In genomic region chr11:32729976-32730375, GRCh38 we compare ENCODE assay signal across 32 cellular contexts.
"Had no signal": no experiment of that assay in that cellular context is flagged by ENCODE, and none has a peak within 500 bp of the region (broad histone marks: within the 10 kb centered on the region; RNA-seq: fewer than 3 reads in every experiment).

No MANE protein-coding gene starts in this region.

- H3K36me3 ChIP-seq: WERI-Rb-1 had no signal

- H3K27ac ChIP-seq: PC-9, RWPE1, WERI-Rb-1 had no signal

- DNase-seq: activated CD4-positive, alpha-beta T cell treated with anti-CD3 and anti-CD28 coated beads for 1 hour; activated CD4-positive, alpha-beta T cell treated with anti-CD3 and anti-CD28 coated beads for 48 hours; activated CD4-positive, CD25-positive, alpha-beta regulatory T cell; activated CD8-positive, alpha-beta T cell treated with anti-CD3 and anti-CD28 coated beads for 36 hours; activated gamma-delta T cell; activated naive CD4-positive, alpha-beta T cell treated with Interleukin-2 at 50 U/mL for 16 hours; activated naive CD8-positive, alpha-beta T cell treated with anti-CD3 and anti-CD28 coated beads, Interleukin-2, amount 10 ng/mL, durations not matched to agents 7 days and 5 days; activated T-cell treated with anti-CD3 and anti-CD28 coated beads, Interleukin-2, amount 50 U/mL, for 24 hours; anterior cingulate cortex; caudate nucleus; cerebellar nuclear complex; Kasumi-1; KG1; MM.1S; MV-4-11; NCI-H1092; NCI-H1436 treated with DMSO at 0.1 percent for 48 hours; NCI-H1694 treated with DMSO at 0.1 percent for 48 hours; NCI-H2029; NCI-H345; NCI-H526; NCI-H748 treated with DMSO at 0.1 percent for 48 hours; NK-92 treated with Interleukin-12 subunit alpha and Interleukin-12 subunit beta, amount 100 ng/mL, for 24 hours; PC-9; SIG-M5; T-helper 1 cell; T-helper 2 cell; T-helper 9 cell; WERI-Rb-1 had no signal

- H3K4me3 ChIP-seq: PC-9 had no signal

- ATAC-seq: activated CD8-positive, alpha-beta T cell treated with anti-CD3 and anti-CD28 coated beads for 36 hours; Right ventricle myocardium inferior; SK-N-SH treated with all-trans-retinoic acid at 6 μM for 48 hours had no signal
